16 cellular contexts compared by ENCODE assay signal in genomic region chr6:42381850-42382249, GRCh38.
DNase-seq lines count a peak whose midpoint lies in the region; ATAC-seq and TF ChIP-seq lines count a peak whose summit lies in the region.
"Had no signal": no experiment of that assay in that cellular context is flagged by ENCODE, and none has a peak within 500 bp of the region (broad histone marks: within the 10 kb centered on the region; RNA-seq: fewer than 3 reads in every experiment).

No MANE protein-coding gene starts in this region.

- H3K4me3 ChIP-seq in neutrophil (ENCODE audit: low read depth in 1 of 2, low read length in 1 of 2) = no peak overlapping the region
- H3K4me3 ChIP-seq: GM23338 had no signal

- H3K27ac ChIP-seq in neutrophil = peak overlapping the region; percentile 48

- H3K27me3 Mint-ChIP-seq in stimulated activated naive CD8-positive, alpha-beta T cell treated with anti-CD3 and anti-CD28 coated beads, Interleukin-15, amount 100 ng/mL, for 72 hours = no peaks in the 10 kb centered on the region
- H3K27me3 Mint-ChIP-seq: CD4-positive, alpha-beta T cell had no signal

- no peak overlapping the region for H3K4me3 Mint-ChIP-seq in stimulated activated naive CD8-positive, alpha-beta T cell treated with anti-CD3 and anti-CD28 coated beads, Interleukin-15, amount 100 ng/mL, for 72 hours
- H3K4me3 Mint-ChIP-seq: CD4-positive, alpha-beta T cell; GM23338; IgD-negative memory B cell had no signal

- peak overlapping the region; percentile 55 to 86 for H3K27ac Mint-ChIP-seq in stimulated activated naive CD8-positive, alpha-beta T cell treated with anti-CD3 and anti-CD28 coated beads, Interleukin-15, amount 100 ng/mL, for 72 hours
- H3K27ac Mint-ChIP-seq: CD4-positive, alpha-beta T cell; GM23338; IgD-negative memory B cell had no signal

- no peaks in the 10 kb centered on the region for H3K9me3 ChIP-seq in neutrophil

- H3K9me3 Mint-ChIP-seq in stimulated activated naive CD8-positive, alpha-beta T cell treated with anti-CD3 and anti-CD28 coated beads, Interleukin-15, amount 100 ng/mL, for 72 hours = no peaks in the 10 kb centered on the region
- H3K9me3 Mint-ChIP-seq: CD4-positive, alpha-beta T cell; GM23338; IgD-negative memory B cell had no signal

- H3K27me3 ChIP-seq in neutrophil = no peaks in the 10 kb centered on the region

- TF ChIP-seq CTCF in neutrophil (IDR thresholded peaks at IDR 0.05) = no peak

- CTCF ChIA-PET in HEK293T (lab: Yijun Ruan, JAX) = no interaction called here

- no peak for ATAC-seq in stimulated activated naive CD8-positive, alpha-beta T cell treated with anti-CD3 and anti-CD28 coated beads, Interleukin-15, amount 100 ng/mL, for 72 hours
- no peak for ATAC-seq in stimulated activated naive CD8-positive, alpha-beta T cell treated with anti-CD3 and anti-CD28 coated beads, Interleukin-15, Interleukin-2, amounts not matched to agents 100 U/mL and 50 U/mL, for 24 hours
- no peak for ATAC-seq in GM19463 (IDR thresholded peaks at IDR 0.05; ENCODE audit: unreplicated experiment)
- ATAC-seq: GM23338 had no signal

- peaks cover 86% of the 10 kb centered on the region for H3K4me1 Mint-ChIP-seq in stimulated activated naive CD8-positive, alpha-beta T cell treated with anti-CD3 and anti-CD28 coated beads, Interleukin-15, amount 100 ng/mL, for 72 hours

- H3K4me1 ChIP-seq in neutrophil (ENCODE audit: control insufficient read depth in 1 of 2, insufficient read depth in 1 of 2, low read depth in 1 of 2, low read length in 1 of 2) = peaks cover 55 to 58% of the 10 kb centered on the region in 2 experiments

- peak; percentile 5 for DNase-seq in activated T-cell treated with anti-CD3 and anti-CD28 coated beads, Interleukin-2, amount 50 U/mL, for 1 hour
- no peak for DNase-seq in activated T-cell treated with anti-CD3 and anti-CD28 coated beads for 4 hours
- no peak for DNase-seq in stimulated activated naive CD8-positive, alpha-beta T cell treated with anti-CD3 and anti-CD28 coated beads, Interleukin-15, amount 100 ng/mL, for 72 hours
- no peak for DNase-seq in stimulated activated naive CD8-positive, alpha-beta T cell treated with anti-CD3 and anti-CD28 coated beads, Interleukin-15, Interleukin-2, amounts not matched to agents 100 U/mL and 50 U/mL, for 24 hours
- no peak for DNase-seq in HEK293T (ENCODE audit: extremely low spot score)
- DNase-seq: 8988T; AML-193; C1 segment of cervical spinal cord; Calu3; CD4-positive, alpha-beta T cell; DMS 273 treated with DMSO at 0.1 percent for 48 hours; H7 had no signal

- POLR2A ChIA-PET in HEK293T (lab: Yijun Ruan, JAX) = no interaction called here

- no peaks in the 10 kb centered on the region for H3K36me3 ChIP-seq in neutrophil

TF ChIP-seq in HEK293T, 16 proteins besides CTCF, POLR2A, EP300 and RAD21:
- TF ChIP-seq BHLHE40 (IDR thresholded peaks at IDR 0.05; ENCODE audit: borderline replicate concordance) (no peak), PKNOX1 (IDR thresholded peaks at IDR 0.05) (no peak), CTBP1 (IDR thresholded peaks at IDR 0.05; ENCODE audit: borderline replicate concordance) (no peak), SP1 (IDR thresholded peaks at IDR 0.05) (no peak), LEF1 (IDR thresholded peaks at IDR 0.05; ENCODE audit: borderline replicate concordance) (no peak), ARNT (IDR thresholded peaks at IDR 0.05) (no peak), ELF4 (IDR thresholded peaks at IDR 0.05) (no peak)
